ENCODE assay signal across 8 cellular contexts in the genomic region with DNA sequence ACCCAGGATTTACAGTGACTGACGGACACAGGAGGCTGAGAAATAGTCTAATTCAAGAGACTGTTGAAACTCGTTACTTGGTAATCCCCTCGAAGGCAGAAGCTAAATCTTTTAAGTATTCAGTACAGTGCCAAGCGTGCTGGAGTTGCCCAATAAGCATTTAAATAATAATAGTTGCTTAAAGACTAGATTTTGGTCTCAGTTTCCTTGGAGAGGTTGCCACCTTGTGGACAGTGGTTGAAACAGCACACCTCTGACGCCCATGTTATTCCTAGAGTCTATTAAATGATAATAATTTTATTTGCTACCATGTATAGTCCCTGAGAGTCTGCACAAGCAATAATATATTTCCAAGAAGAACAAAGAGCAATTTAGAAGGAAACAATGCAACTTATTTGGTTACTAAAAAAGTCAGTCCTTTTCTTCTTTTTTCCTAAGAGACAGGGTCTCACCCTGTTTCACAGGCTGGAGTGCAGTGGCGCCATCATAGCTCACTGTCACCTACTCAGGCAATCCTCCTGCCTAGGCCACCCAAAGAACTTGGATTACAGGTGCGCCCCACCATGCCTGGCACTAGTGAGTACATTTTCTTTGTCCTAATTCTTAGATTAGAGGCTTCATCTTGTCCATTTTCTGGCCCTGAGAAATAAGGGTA.
DNase-seq lines count a peak whose midpoint lies in the region; ATAC-seq and TF ChIP-seq lines count a peak whose summit lies in the region.

No MANE protein-coding gene starts in this region.

- H3K4me3 Mint-ChIP-seq in endothelial cell (ENCODE audit: unreplicated experiment), result no peak overlapping the region

- in situ Hi-C loops in G401 (cut with HindIII; ENCODE audit: low sequenced_read_pairs), result loop anchor here (10.0 kb wide), 1 partner anchor 340 kb away; no protein-coding TSS in a partner anchor

- peaks cover 36% of the 10 kb centered on the region for H3K4me1 Mint-ChIP-seq in endothelial cell (ENCODE audit: unreplicated experiment)

- intact Hi-C loops in mucosa of descending colon (cut with DNase I, micrococcal nuclease) (loop anchor here (1.0 to 5.0 kb wide), 2 partner anchors 347 to 348 kb away; no protein-coding TSS in a partner anchor), tibial artery (cut with DNase I; ENCODE audit: low total_unique reads) (no loop called here)

- H3K36me3 ChIP-seq in mucosa of descending colon (ENCODE audit: low read depth), result no peaks in the 10 kb centered on the region
- no peaks in the 10 kb centered on the region for H3K36me3 ChIP-seq in tibial artery

- TF ChIP-seq CTCF in HFF-Myc (IDR thresholded peaks at IDR 0.05; ENCODE audit: low read depth, low read length, missing control alignments) (peak; percentile 78), endothelial cell (IDR thresholded peaks at IDR 0.05; ENCODE audit: unreplicated experiment) (peak; percentile 96), mucosa of descending colon (IDR thresholded peaks at IDR 0.05) (peak; percentile 60), tibial artery (IDR thresholded peaks at IDR 0.05) (peak; percentile 70 to 85)

- DNase-seq in G401 (ENCODE audit: low spot score) (peak; percentile 85), HFF-Myc (ENCODE audit: extremely low read depth, low read depth) (peak; percentile 33), NCI-H2227 treated with DMSO at 0.1 percent for 48 hours (lab: John Stamatoyannopoulos, UW) (peak; percentile 8), endothelial cell (ENCODE audit: low spot score) (peak; percentile 45), mucosa of descending colon (peak in 1 of 3 donors; percentile 56), tibial artery (peak in 1 of 2 donors; percentile 33)
- peak; percentile 36 for DNase-seq in activated CD4-positive, CD25-positive, alpha-beta regulatory T cell treated with anti-CD3 and anti-CD28 coated beads, Interleukin-2, amount 50 U/mL, for 72 hours

- H3K4me1 ChIP-seq in mucosa of descending colon (ENCODE audit: low read depth) (no peaks in the 10 kb centered on the region), tibial artery (no peaks in the 10 kb centered on the region)

- ATAC-seq in mucosa of descending colon (peak; percentile 60), GM18520 (IDR thresholded peaks at IDR 0.05; ENCODE audit: unreplicated experiment) (no peak)

- peaks cover 0 to 9% of the 10 kb centered on the region in 2 donors for H3K27me3 ChIP-seq in tibial artery

- H3K27ac Mint-ChIP-seq in endothelial cell (ENCODE audit: unreplicated experiment), result no peak overlapping the region

- H3K27me3 Mint-ChIP-seq in endothelial cell (ENCODE audit: unreplicated experiment), result peaks cover 5% of the 10 kb centered on the region

- H3K9me3 ChIP-seq in mucosa of descending colon (no peaks in the 10 kb centered on the region), tibial artery (no peaks in the 10 kb centered on the region)

- no peak overlapping the region for H3K4me3 ChIP-seq in HFF-Myc (replicated peaks; ENCODE audit: low read depth, low read length)
- no peak overlapping the region for H3K4me3 ChIP-seq in mucosa of descending colon
- H3K4me3 ChIP-seq in tibial artery, result no peak overlapping the region

- no peaks in the 10 kb centered on the region for H3K36me3 Mint-ChIP-seq in endothelial cell (ENCODE audit: low read depth, unreplicated experiment)

- no peaks in the 10 kb centered on the region for H3K9me3 Mint-ChIP-seq in endothelial cell (ENCODE audit: unreplicated experiment)

- H3K27ac ChIP-seq in tibial artery, result no peak overlapping the region
